In the genomic region with DNA sequence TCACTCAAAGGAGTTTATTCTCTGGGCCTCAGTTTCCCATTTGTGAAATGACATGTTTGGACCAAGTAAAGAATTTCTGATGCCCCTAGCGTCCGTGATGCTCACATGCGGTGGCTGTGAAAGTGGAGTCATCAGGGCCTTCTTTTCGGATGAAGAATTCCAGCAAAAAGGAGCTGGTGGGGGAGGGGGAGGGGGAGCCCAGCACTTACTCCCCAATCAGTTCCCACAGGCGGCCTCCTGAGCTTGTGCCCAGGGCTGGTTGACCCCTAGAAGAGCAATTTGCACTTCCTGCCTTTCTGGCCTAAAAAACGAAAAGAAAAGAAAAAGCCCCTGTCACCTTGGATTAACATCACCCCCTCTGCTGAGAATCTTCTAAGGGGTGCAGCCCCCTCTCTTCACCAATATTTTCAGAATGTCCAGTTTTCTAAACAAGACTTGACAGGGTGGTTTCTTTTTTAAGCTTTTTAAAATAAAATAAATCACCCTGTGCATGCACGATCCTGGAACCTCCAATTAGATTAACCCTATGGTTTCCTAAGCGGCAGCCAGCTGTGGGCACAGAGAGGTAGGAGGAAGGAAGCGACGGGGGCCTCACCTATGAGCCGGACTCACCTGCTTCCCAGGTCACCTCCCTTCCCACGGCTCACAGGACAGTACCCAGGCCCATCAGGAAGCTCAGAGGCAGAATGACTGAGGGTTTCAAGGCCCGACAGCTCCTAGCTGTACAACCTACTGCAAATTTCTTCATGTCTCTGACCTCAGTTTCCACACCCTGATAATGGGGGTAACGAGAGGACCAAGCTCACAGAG, we compare ENCODE assay signal across 12 cellular contexts.
"Had no signal": no experiment of that assay in that cellular context is flagged by ENCODE, and none has a peak within 500 bp of the region (broad histone marks: within the 10 kb centered on the region; RNA-seq: fewer than 3 reads in every experiment).

No MANE protein-coding gene starts in this region.

- H3K4me1 Mint-ChIP-seq: activated CD8-positive, alpha-beta memory T cell treated with anti-CD3 and anti-CD28 coated beads, Interleukin-2, amount 10 ng/mL, durations not matched to agents 7 days and 5 days had no signal

- H3K36me3 ChIP-seq: upper lobe of right lung had no signal

- H3K27ac Mint-ChIP-seq: activated CD8-positive, alpha-beta memory T cell treated with anti-CD3 and anti-CD28 coated beads, Interleukin-2, amount 10 ng/mL, durations not matched to agents 7 days and 5 days; activated naive CD4-positive, alpha-beta T cell treated with anti-CD3 and anti-CD28 coated beads, Interleukin-2, amount 50 U/mL, for 72 hours; activated T-cell treated with anti-CD3 and anti-CD28 coated beads, Interleukin-2, amount 50 U/mL, for 24 hours had no signal

- H3K36me3 Mint-ChIP-seq: activated CD8-positive, alpha-beta memory T cell treated with anti-CD3 and anti-CD28 coated beads, Interleukin-2, amount 10 ng/mL, durations not matched to agents 7 days and 5 days; activated naive CD4-positive, alpha-beta T cell treated with anti-CD3 and anti-CD28 coated beads, Interleukin-2, amount 50 U/mL, for 72 hours had no signal

- H3K27ac ChIP-seq: upper lobe of right lung had no signal

- H3K4me3 ChIP-seq: upper lobe of right lung had no signal

- H3K9me3 ChIP-seq: upper lobe of right lung had no signal

- H3K4me3 Mint-ChIP-seq: activated CD8-positive, alpha-beta memory T cell treated with anti-CD3 and anti-CD28 coated beads, Interleukin-2, amount 10 ng/mL, durations not matched to agents 7 days and 5 days; activated T-cell treated with anti-CD3 and anti-CD28 coated beads, Interleukin-2, amount 50 U/mL, for 24 hours had no signal

- DNase-seq: activated CD4-positive, alpha-beta T cell treated with anti-CD3 and anti-CD28 coated beads, Interleukin-2, amount 50 U/mL, for 48 hours; activated CD4-positive, CD25-positive, alpha-beta regulatory T cell treated with anti-CD3 and anti-CD28 coated beads, Interleukin-2, amount 50 U/mL, for 72 hours; activated CD8-positive, alpha-beta memory T cell treated with anti-CD3 and anti-CD28 coated beads, Interleukin-2, amount 10 ng/mL, durations not matched to agents 7 days and 5 days; activated effector memory CD4-positive, alpha-beta T cell treated with anti-CD3 and anti-CD28 coated beads, Interleukin-2, amount 50 U/mL, for 16 hours; activated T-cell treated with anti-CD3 and anti-CD28 coated beads, Interleukin-2, amount 50 U/mL, for 24 hours; foreskin melanocyte; head of caudate nucleus; left ventricle myocardium superior; stimulated activated CD4-positive, alpha-beta T cell treated with anti-CD3 and anti-CD28 coated beads, Interleukin-12 subunit alpha, Interleukin-12 subunit beta, amount 100 ng/mL, for 4 hours; stimulated activated naive CD4-positive, alpha-beta T cell; upper lobe of right lung had no signal

- H3K9me3 Mint-ChIP-seq: activated naive CD4-positive, alpha-beta T cell treated with anti-CD3 and anti-CD28 coated beads, Interleukin-2, amount 50 U/mL, for 72 hours; activated T-cell treated with anti-CD3 and anti-CD28 coated beads, Interleukin-2, amount 50 U/mL, for 24 hours had no signal
